In genomic region chr20:57008217-57008616, GRCh38 we compare ENCODE assay signal across 19 cellular contexts.
DNase-seq lines count a peak whose midpoint lies in the region; ATAC-seq and TF ChIP-seq lines count a peak whose summit lies in the region.
"Had no signal": no experiment of that assay in that cellular context is flagged by ENCODE, and none has a peak within 500 bp of the region (broad histone marks: within the 10 kb centered on the region; RNA-seq: fewer than 3 reads in every experiment).

No MANE protein-coding gene starts in this region.

- POLR2A ChIA-PET in BJ (lab: Charles Lee) (no interaction called here), HEK293T (lab: Yijun Ruan, JAX) (no interaction called here)

- intact Hi-C loops in posterior cingulate gyrus (cut with DNase I) = no loop called here

- TF ChIP-seq RAD21 in neural cell (conservative IDR thresholded peaks at IDR 0.05) = no peak

- no peaks in the 10 kb centered on the region for H3K36me3 ChIP-seq in BJ (ENCODE audit: control insufficient read depth, insufficient read depth, low read length)
- H3K36me3 ChIP-seq in KOPT-K1 (ENCODE audit: insufficient read depth, low read length) = no peaks in the 10 kb centered on the region
- H3K36me3 ChIP-seq in endodermal cell (ENCODE audit: control insufficient read depth, insufficient read depth, low read length) = no peaks in the 10 kb centered on the region
- no peaks in the 10 kb centered on the region for H3K36me3 ChIP-seq in neural cell (ENCODE audit: insufficient read depth, low read length)
- H3K36me3 ChIP-seq: upper lobe of left lung had no signal

- no peaks in the 10 kb centered on the region for H3K9me2 ChIP-seq in neural cell (ENCODE audit: insufficient read depth, low read length)

- TF ChIP-seq CTCF in BJ (IDR thresholded peaks at IDR 0.05; ENCODE audit: insufficient read depth, low read depth, low read length) (no peak), endodermal cell (conservative IDR thresholded peaks at IDR 0.05) (no peak), neural cell (IDR thresholded peaks at IDR 0.05; ENCODE audit: poor library complexity, severe bottlenecking) (no peak), coronary artery (IDR thresholded peaks at IDR 0.05) (no peak)

- H3F3A ChIP-seq in neural cell (ENCODE audit: insufficient read depth, low read length, poor library complexity, severe bottlenecking) = no peaks in the 10 kb centered on the region

- CTCF ChIA-PET in BJ (lab: Yijun Ruan, JAX) (interaction anchor here (1.0 kb wide), 1 partner anchor 9 kb away, joined by 3 read pairs; no protein-coding TSS in a partner anchor), HEK293T (lab: Yijun Ruan, JAX) (no interaction called here)

- H3K9me3 ChIP-seq in KOPT-K1 (ENCODE audit: insufficient read depth, low read length, poor library complexity, severe bottlenecking) (no peaks in the 10 kb centered on the region), endodermal cell (ENCODE audit: control insufficient read depth, low read length) (no peaks in the 10 kb centered on the region), neural cell (ENCODE audit: low read length) (no peaks in the 10 kb centered on the region)
- H3K9me3 ChIP-seq: upper lobe of left lung had no signal

- no peak overlapping the region for H3K4me3 ChIP-seq in BJ (ENCODE audit: low read depth, low read length)
- no peak overlapping the region for H3K4me3 ChIP-seq in endodermal cell (ENCODE audit: low read length)
- H3K4me3 ChIP-seq in neural cell (ENCODE audit: low read length) = no peak overlapping the region
- H3K4me3 ChIP-seq in coronary artery = no peak overlapping the region
- H3K4me3 ChIP-seq: upper lobe of left lung had no signal

- DNase-seq in BJ (ENCODE audit: low read depth) (peak; percentile 9), endodermal cell (no peak), HEK293T (ENCODE audit: extremely low spot score) (no peak), posterior cingulate gyrus (no peak), coronary artery (ENCODE audit: low spot score) (no peak)
- DNase-seq: activated naive CD8-positive, alpha-beta T cell treated with anti-CD3 and anti-CD28 coated beads for 36 hours; activated T-cell treated with anti-CD3 and anti-CD28 coated beads, Interleukin-2, amount 50 U/mL, for 72 hours; dermis blood vessel endothelial cell; NCI-H187; NCI-H446 treated with DMSO at 0.1 percent for 48 hours; SIG-M5; stimulated activated CD4-positive, alpha-beta T cell treated with anti-CD3 and anti-CD28 coated beads, Interleukin-2, amount 100 ng/mL, for 24 hours; upper lobe of left lung had no signal

- TF ChIP-seq EP300 in neural cell (conservative IDR thresholded peaks at IDR 0.05; ENCODE audit: poor library complexity, severe bottlenecking) = peak; percentile 48

- H3K9ac ChIP-seq in endodermal cell (ENCODE audit: extremely low read depth, low read length, poor library complexity, severe bottlenecking) (no peak overlapping the region), neural cell (ENCODE audit: low read length) (no peak overlapping the region)

- H3K27me3 ChIP-seq in BJ (ENCODE audit: control insufficient read depth, insufficient read depth, low read length) = peaks cover 6% of the 10 kb centered on the region
- no peaks in the 10 kb centered on the region for H3K27me3 ChIP-seq in endodermal cell (ENCODE audit: control insufficient read depth, insufficient read depth, low read length, poor library complexity, severe bottlenecking)
- peaks cover 7% of the 10 kb centered on the region for H3K27me3 ChIP-seq in neural cell (ENCODE audit: insufficient read depth, low read depth, low read length)
- H3K27me3 ChIP-seq: upper lobe of left lung had no signal

- H4K20me1 ChIP-seq in neural cell (ENCODE audit: insufficient read depth) = no peaks in the 10 kb centered on the region

- no peaks in the 10 kb centered on the region for H3K36me3 Mint-ChIP-seq in endodermal cell (ENCODE audit: low read depth)
- H3K36me3 Mint-ChIP-seq: activated naive CD8-positive, alpha-beta T cell treated with anti-CD3 and anti-CD28 coated beads for 36 hours; IgD-negative memory B cell had no signal

- H3K4me3 Mint-ChIP-seq in endodermal cell = peak overlapping the region; percentile 14
- H3K4me3 Mint-ChIP-seq: activated naive CD8-positive, alpha-beta T cell treated with anti-CD3 and anti-CD28 coated beads for 36 hours; activated T-cell treated with anti-CD3 and anti-CD28 coated beads, Interleukin-2, amount 50 U/mL, for 72 hours; IgD-negative memory B cell; stimulated activated naive CD8-positive, alpha-beta T cell treated with anti-CD3 and anti-CD28 coated beads, Interleukin-15, Interleukin-2, amounts not matched to agents 100 ng/mL and 50 ng/mL, for 24 hours had no signal

- no peak overlapping the region for H3K4me2 ChIP-seq in neural cell (ENCODE audit: low read length)

- no peaks in the 10 kb centered on the region for H3K79me2 ChIP-seq in neural cell (replicated peaks; ENCODE audit: insufficient read depth, low read length)

- H3K27ac Mint-ChIP-seq in endodermal cell = peak overlapping the region; percentile 42
- H3K27ac Mint-ChIP-seq: activated naive CD8-positive, alpha-beta T cell treated with anti-CD3 and anti-CD28 coated beads for 36 hours; activated T-cell treated with anti-CD3 and anti-CD28 coated beads, Interleukin-2, amount 50 U/mL, for 72 hours; IgD-negative memory B cell; stimulated activated naive CD8-positive, alpha-beta T cell treated with anti-CD3 and anti-CD28 coated beads, Interleukin-15, Interleukin-2, amounts not matched to agents 100 ng/mL and 50 ng/mL, for 24 hours had no signal

- no peaks in the 10 kb centered on the region for H3K9me3 Mint-ChIP-seq in endodermal cell
- H3K9me3 Mint-ChIP-seq: activated naive CD8-positive, alpha-beta T cell treated with anti-CD3 and anti-CD28 coated beads for 36 hours; activated T-cell treated with anti-CD3 and anti-CD28 coated beads, Interleukin-2, amount 50 U/mL, for 72 hours; stimulated activated naive CD8-positive, alpha-beta T cell treated with anti-CD3 and anti-CD28 coated beads, Interleukin-15, Interleukin-2, amounts not matched to agents 100 ng/mL and 50 ng/mL, for 24 hours had no signal

- peaks cover 11% of the 10 kb centered on the region for H3K27me3 Mint-ChIP-seq in endodermal cell (ENCODE audit: insufficient read depth)

- WGBS in endodermal cell (ENCODE audit: insufficient coverage in 1 of 2, insufficient read length in 1 of 2), 2 experiments = 56 to 77% methylated on average over 2 to 3 of the region's 3 CpGs

- H2AFZ ChIP-seq in neural cell (ENCODE audit: low read depth, low read length) = no peak overlapping the region

- H3K27ac ChIP-seq in KOPT-K1 (ENCODE audit: low read depth, low read length, poor library complexity, severe bottlenecking) (peak overlapping the region; percentile 99), endodermal cell (ENCODE audit: low read depth, low read length) (no peak overlapping the region), neural cell (ENCODE audit: low read length) (no peak overlapping the region), coronary artery (no peak overlapping the region)
- H3K27ac ChIP-seq: epithelial cell of prostate, upper lobe of left lung had no signal

- ATAC-seq in GM19023 (IDR thresholded peaks at IDR 0.05; ENCODE audit: unreplicated experiment) = no peak
- ATAC-seq: activated T-cell treated with anti-CD3 and anti-CD28 coated beads, Interleukin-2, amount 50 U/mL, for 72 hours had no signal

- H3K4me1 Mint-ChIP-seq in endodermal cell = peaks cover 39% of the 10 kb centered on the region
- H3K4me1 Mint-ChIP-seq: activated naive CD8-positive, alpha-beta T cell treated with anti-CD3 and anti-CD28 coated beads for 36 hours had no signal

- H3K4me1 ChIP-seq in endodermal cell (ENCODE audit: control insufficient read depth, insufficient read depth, low read length) = peaks cover 13% of the 10 kb centered on the region
- H3K4me1 ChIP-seq: upper lobe of left lung had no signal

TF ChIP-seq in HEK293T, 16 proteins besides CTCF, POLR2A, EP300 and RAD21:
- TF ChIP-seq TARDBP (IDR thresholded peaks at IDR 0.05) (no peak), CTBP1 (IDR thresholded peaks at IDR 0.05; ENCODE audit: borderline replicate concordance) (no peak), FOXA1 (IDR thresholded peaks at IDR 0.05) (no peak), SUZ12 (IDR thresholded peaks at IDR 0.05) (no peak), FOXK2 (IDR thresholded peaks at IDR 0.05) (no peak), FOXM1 (IDR thresholded peaks at IDR 0.05; ENCODE audit: borderline replicate concordance) (no peak), L3MBTL2 (conservative IDR thresholded peaks at IDR 0.05) (no peak), ARNT (IDR thresholded peaks at IDR 0.05) (no peak), NFRKB (IDR thresholded peaks at IDR 0.05) (no peak), ELF4 (IDR thresholded peaks at IDR 0.05) (no peak), SP1 (IDR thresholded peaks at IDR 0.05) (no peak), ZNF384 (IDR thresholded peaks at IDR 0.05) (no peak), HDGF (IDR thresholded peaks at IDR 0.05; ENCODE audit: borderline replicate concordance) (no peak), LEF1 (IDR thresholded peaks at IDR 0.05; ENCODE audit: borderline replicate concordance) (no peak), BHLHE40 (IDR thresholded peaks at IDR 0.05; ENCODE audit: borderline replicate concordance) (no peak)
- TF ChIP-seq, protein P1, sequence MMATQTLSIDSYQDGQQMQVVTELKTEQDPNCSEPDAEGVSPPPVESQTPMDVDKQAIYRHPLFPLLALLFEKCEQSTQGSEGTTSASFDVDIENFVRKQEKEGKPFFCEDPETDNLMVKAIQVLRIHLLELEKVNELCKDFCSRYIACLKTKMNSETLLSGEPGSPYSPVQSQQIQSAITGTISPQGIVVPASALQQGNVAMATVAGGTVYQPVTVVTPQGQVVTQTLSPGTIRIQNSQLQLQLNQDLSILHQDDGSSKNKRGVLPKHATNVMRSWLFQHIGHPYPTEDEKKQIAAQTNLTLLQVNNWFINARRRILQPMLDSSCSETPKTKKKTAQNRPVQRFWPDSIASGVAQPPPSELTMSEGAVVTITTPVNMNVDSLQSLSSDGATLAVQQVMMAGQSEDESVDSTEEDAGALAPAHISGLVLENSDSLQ (IDR thresholded peaks at IDR 0.05) = no peak
